Comparison of ENCODE assay signal across 9 cellular contexts in the genomic region with DNA sequence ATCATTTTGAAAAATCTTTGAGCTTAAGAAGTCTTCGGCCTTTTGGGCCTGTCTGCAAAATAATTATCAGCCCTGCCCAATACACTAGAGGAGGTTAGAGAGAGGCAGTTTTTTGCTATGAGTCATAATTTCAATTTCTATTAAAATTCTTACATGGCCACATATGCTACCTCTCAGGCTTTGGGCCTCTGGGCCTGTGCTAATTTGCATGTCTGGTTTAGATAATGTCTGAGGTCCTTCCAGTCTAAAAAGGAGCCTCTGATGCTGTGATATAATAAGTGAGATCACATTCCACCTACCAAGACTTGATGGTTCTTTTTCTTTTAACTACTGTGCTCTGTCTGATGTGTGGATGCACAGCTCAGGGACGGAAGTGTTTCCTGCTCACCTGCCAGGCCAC.
DNase-seq lines count a peak whose midpoint lies in the region; ATAC-seq and TF ChIP-seq lines count a peak whose summit lies in the region.
"Had no signal": no experiment of that assay in that cellular context is flagged by ENCODE, and none has a peak within 500 bp of the region (broad histone marks: within the 10 kb centered on the region; RNA-seq: fewer than 3 reads in every experiment).

No MANE protein-coding gene starts in this region.

- H3K4ac ChIP-seq in IMR-90 (ENCODE audit: low read depth, low read length): no peak overlapping the region

- no peak overlapping the region for H4K5ac ChIP-seq in IMR-90 (ENCODE audit: low read depth, low read length)

- H2AK9ac ChIP-seq in IMR-90 (replicated peaks; ENCODE audit: low read depth, low read length, poor library complexity): no peak overlapping the region

- H3K9me3 Mint-ChIP-seq in stimulated activated effector memory CD8-positive, alpha-beta T cell treated with anti-CD3 and anti-CD28 coated beads, Interleukin-12 subunit alpha, Interleukin-12 subunit beta, amount 100 ng/mL, for 72 hours: no peaks in the 10 kb centered on the region

- H3K9me3 ChIP-seq in IMR-90 (ENCODE audit: control insufficient read depth, insufficient read depth, low read length) (no peaks in the 10 kb centered on the region), ovary (no peaks in the 10 kb centered on the region)
- H3K9me3 ChIP-seq: spleen had no signal

- no peak overlapping the region for H2AK5ac ChIP-seq in IMR-90 (ENCODE audit: low read depth, low read length)

- H3K4me1 ChIP-seq in IMR-90 (ENCODE audit: control insufficient read depth, insufficient read depth, low read length): no peaks in the 10 kb centered on the region; the same call in 1 of the 2 replicates
- no peaks in the 10 kb centered on the region for H3K4me1 ChIP-seq in ovary (ENCODE audit: insufficient read depth)

- TF ChIP-seq POLR2A in IMR-90 (IDR thresholded peaks at IDR 0.05; ENCODE audit: low read depth, low read length): no peak
- TF ChIP-seq POLR2A in ovary (IDR thresholded peaks at IDR 0.05): no peak

- BruUV-seq in IMR-90 (replicated peaks; lab: Mats Ljungman, UMichigan): no TSS peak

- H2BK20ac ChIP-seq in IMR-90 (ENCODE audit: low read depth, low read length): no peak overlapping the region

- no peak overlapping the region for H3K23ac ChIP-seq in IMR-90 (ENCODE audit: low read depth, low read length)

- no peak overlapping the region for H3K4me3 Mint-ChIP-seq in stimulated activated effector memory CD8-positive, alpha-beta T cell treated with anti-CD3 and anti-CD28 coated beads, Interleukin-12 subunit alpha, Interleukin-12 subunit beta, amount 100 ng/mL, for 72 hours

- no peak overlapping the region for H2BK5ac ChIP-seq in IMR-90 (ENCODE audit: low read depth, low read length, poor library complexity, severe bottlenecking)

- no peak overlapping the region for H4K8ac ChIP-seq in IMR-90 (ENCODE audit: low read depth in 2 of 2, low read length in 2 of 2)

- dilution Hi-C loops in IMR-90 (cut with HindIII; ENCODE audit: low sequenced_read_pairs, unreplicated experiment): no loop called here

- TF ChIP-seq RAD21 in IMR-90 (IDR thresholded peaks at IDR 0.05; ENCODE audit: low read length): no peak

- peak overlapping the region; percentile 46 for H3K27ac Mint-ChIP-seq in stimulated activated effector memory CD8-positive, alpha-beta T cell treated with anti-CD3 and anti-CD28 coated beads, Interleukin-12 subunit alpha, Interleukin-12 subunit beta, amount 100 ng/mL, for 72 hours

- no peak overlapping the region for H2AFZ ChIP-seq in IMR-90 (replicated peaks; ENCODE audit: low read length, poor library complexity)

- intact Hi-C loops in IMR-90 (cut with micrococcal nuclease): no loop called here
- intact Hi-C loops in ovary (cut with DNase I): no loop called here

- no peaks in the 10 kb centered on the region for H4K20me1 ChIP-seq in IMR-90 (ENCODE audit: insufficient read depth, low read length)

- H3K36me3 Mint-ChIP-seq in stimulated activated effector memory CD8-positive, alpha-beta T cell treated with anti-CD3 and anti-CD28 coated beads, Interleukin-12 subunit alpha, Interleukin-12 subunit beta, amount 100 ng/mL, for 72 hours: peaks cover 82% of the 10 kb centered on the region

- no peak for DNase-seq in activated CD4-positive, CD25-positive, alpha-beta regulatory T cell (lab: John Stamatoyannopoulos, UW)
- peak; percentile 79 for DNase-seq in IMR-90
- no peak for DNase-seq in stimulated activated effector memory CD8-positive, alpha-beta T cell treated with anti-CD3 and anti-CD28 coated beads, Interleukin-12 subunit alpha, Interleukin-12 subunit beta, amount 100 ng/mL, for 72 hours (ENCODE audit: low spot score in 2 of 2)
- DNase-seq in substantia nigra (lab: John Stamatoyannopoulos, UW): no peak
- no peak for DNase-seq in ovary
- DNase-seq in DMS153 treated with DMSO at 0.1 percent for 48 hours (lab: John Stamatoyannopoulos, UW; ENCODE audit: unreplicated experiment): no peak
- DNase-seq: spleen had no signal

- no peaks in the 10 kb centered on the region for H3K79me1 ChIP-seq in IMR-90 (ENCODE audit: low read depth in 1 of 2, low read length in 2 of 2)

- no peak overlapping the region for H3K56ac ChIP-seq in IMR-90 (ENCODE audit: extremely low read depth, insufficient read depth, low read length)

- WGBS in IMR-90 (ENCODE audit: extremely low coverage in 2 of 2, insufficient read length in 1 of 2), 2 experiments: no CpG with 5 or more reads among the region's 2 CpGs
- 97 to 98% (median 97%) methylated on average over 2 of the region's 2 CpGs for WGBS in ovary, 3 donors

- H4K91ac ChIP-seq in IMR-90 (ENCODE audit: insufficient read depth, low read depth, low read length): no peak overlapping the region

- TF ChIP-seq CTCF in IMR-90 (conservative IDR thresholded peaks at IDR 0.05; ENCODE audit: low read depth, low read length): no peak
- no peak for TF ChIP-seq CTCF in ovary (IDR thresholded peaks at IDR 0.05)

- H3K4me3 ChIP-seq in IMR-90 (ENCODE audit: insufficient read depth, low read depth, low read length) (no peak overlapping the region), ovary (no peak overlapping the region)
- H3K4me3 ChIP-seq: spleen had no signal

- CTCF ChIA-PET in IMR-90 (lab: Yijun Ruan, JAX): interaction anchor here (0.7 kb wide), 1 partner anchor 1864 kb away, joined by 3 read pairs; no protein-coding TSS in a partner anchor

- H3K9me1 ChIP-seq in IMR-90 (ENCODE audit: insufficient read depth, low read length): peaks cover 3% of the 10 kb centered on the region

- H3K36me3 ChIP-seq in IMR-90 (ENCODE audit: control insufficient read depth, insufficient read depth, low read length) (peaks cover 2% of the 10 kb centered on the region; the same call in 1 of the 2 replicates), ovary (no peaks in the 10 kb centered on the region)

- H3K27me3 ChIP-seq in IMR-90 (ENCODE audit: control insufficient read depth, insufficient read depth, low read length): no peaks in the 10 kb centered on the region
- no peaks in the 10 kb centered on the region for H3K27me3 ChIP-seq in ovary
- H3K27me3 ChIP-seq: spleen had no signal

- no peak overlapping the region for H2BK15ac ChIP-seq in IMR-90 (ENCODE audit: low read depth, low read length)

- POLR2A ChIA-PET in IMR-90 (lab: Charles Lee; ENCODE audit: unreplicated experiment): no interaction called here

- H3K4me1 Mint-ChIP-seq in stimulated activated effector memory CD8-positive, alpha-beta T cell treated with anti-CD3 and anti-CD28 coated beads, Interleukin-12 subunit alpha, Interleukin-12 subunit beta, amount 100 ng/mL, for 72 hours: peaks cover 23% of the 10 kb centered on the region

- no peak for TF ChIP-seq EP300 in ovary (IDR thresholded peaks at IDR 0.05)

- in situ Hi-C loops in IMR-90 (cut with MboI; ENCODE audit: low sequenced_read_pairs): no loop called here

- no peak overlapping the region for H3K4me2 ChIP-seq in IMR-90 (ENCODE audit: low read depth, low read length)

- ATAC-seq in activated CD4-positive, CD25-positive, alpha-beta regulatory T cell treated with anti-CD3 and anti-CD28 coated beads, Interleukin-2, amount 50 U/mL, for 24 hours: peak; percentile 87 to 88
- peak; percentile 96 for ATAC-seq in HG02588 (IDR thresholded peaks at IDR 0.05; ENCODE audit: unreplicated experiment)
- ATAC-seq in IMR-90 (ENCODE audit: low read depth): peak; percentile 79
- ATAC-seq in stimulated activated effector memory CD8-positive, alpha-beta T cell treated with anti-CD3 and anti-CD28 coated beads, Interleukin-12 subunit alpha, Interleukin-12 subunit beta, amount 100 ng/mL, for 72 hours: peak; percentile 60

- H2BK120ac ChIP-seq in IMR-90 (ENCODE audit: low read depth, low read length): no peak overlapping the region

- H3K14ac ChIP-seq in IMR-90 (replicated peaks; ENCODE audit: low read depth, low read length): no peak overlapping the region

- H3K27ac ChIP-seq in IMR-90 (ENCODE audit: insufficient read depth, low read length) (no peak overlapping the region), substantia nigra (ENCODE audit: low read depth, low read length, poor library complexity, severe bottlenecking) (no peak overlapping the region), ovary (no peak overlapping the region)

- no peak overlapping the region for H3K18ac ChIP-seq in IMR-90 (ENCODE audit: low read depth, low read length)

- no peak overlapping the region for H3K9ac ChIP-seq in IMR-90 (ENCODE audit: low read depth, low read length)

TF ChIP-seq in IMR-90, 13 proteins besides CTCF, POLR2A, EP300 and RAD21:
- TF ChIP-seq FOS (IDR thresholded peaks at IDR 0.05; ENCODE audit: low read depth, low read length) (0 out of 2 replicates have a peak, but pooled peaks have one; percentile 48), MXI1 (IDR thresholded peaks at IDR 0.05; ENCODE audit: borderline replicate concordance, low read depth, low read length) (no peak)
- TF ChIP-seq, protein P1, sequence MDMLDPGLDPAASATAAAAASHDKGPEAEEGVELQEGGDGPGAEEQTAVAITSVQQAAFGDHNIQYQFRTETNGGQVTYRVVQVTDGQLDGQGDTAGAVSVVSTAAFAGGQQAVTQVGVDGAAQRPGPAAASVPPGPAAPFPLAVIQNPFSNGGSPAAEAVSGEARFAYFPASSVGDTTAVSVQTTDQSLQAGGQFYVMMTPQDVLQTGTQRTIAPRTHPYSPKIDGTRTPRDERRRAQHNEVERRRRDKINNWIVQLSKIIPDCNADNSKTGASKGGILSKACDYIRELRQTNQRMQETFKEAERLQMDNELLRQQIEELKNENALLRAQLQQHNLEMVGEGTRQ (IDR thresholded peaks at IDR 0.05; ENCODE audit: low read depth, low read length): no peak
